ENCODE assay signal across 7 cellular contexts in genomic region chr11:13338437-13339069, GRCh38.
DNase-seq lines count a peak whose midpoint lies in the region; ATAC-seq lines count a peak whose summit lies in the region.

No MANE protein-coding gene starts in this region.

- peak overlapping the region; percentile 65 for H3K4me3 Mint-ChIP-seq in T-helper 2 cell treated with Interferon-gamma antibody and Interleukin-4, amounts not matched to agents 5 μg/mL and 100 μg/mL, for 36 hours
- peak overlapping the region; percentile 75 for H3K4me3 Mint-ChIP-seq in stimulated activated naive CD8-positive, alpha-beta T cell treated with anti-CD3 and anti-CD28 coated beads, Interleukin-15, Interleukin-2, amounts not matched to agents 100 ng/mL and 50 ng/mL, for 24 hours

- H3K4me1 Mint-ChIP-seq in T-helper 2 cell treated with Interferon-gamma antibody and Interleukin-4, amounts not matched to agents 5 μg/mL and 100 μg/mL, for 36 hours (ENCODE audit: low read depth) = peaks cover 31% of the 10 kb centered on the region
- peaks cover 73% of the 10 kb centered on the region for H3K4me1 Mint-ChIP-seq in stimulated activated naive CD8-positive, alpha-beta T cell treated with anti-CD3 and anti-CD28 coated beads, Interleukin-15, Interleukin-2, amounts not matched to agents 100 ng/mL and 50 ng/mL, for 24 hours (ENCODE audit: low read depth)

- H3K36me3 Mint-ChIP-seq in T-helper 2 cell treated with Interferon-gamma antibody and Interleukin-4, amounts not matched to agents 5 μg/mL and 100 μg/mL, for 36 hours (ENCODE audit: low read depth) = no peaks in the 10 kb centered on the region
- H3K36me3 Mint-ChIP-seq in stimulated activated naive CD8-positive, alpha-beta T cell treated with anti-CD3 and anti-CD28 coated beads, Interleukin-15, Interleukin-2, amounts not matched to agents 100 ng/mL and 50 ng/mL, for 24 hours (ENCODE audit: low read depth) = peaks cover 9% of the 10 kb centered on the region

- H3K27me3 Mint-ChIP-seq in T-helper 2 cell treated with Interferon-gamma antibody and Interleukin-4, amounts not matched to agents 5 μg/mL and 100 μg/mL, for 36 hours (ENCODE audit: low read depth) = no peaks in the 10 kb centered on the region
- no peaks in the 10 kb centered on the region for H3K27me3 Mint-ChIP-seq in stimulated activated naive CD8-positive, alpha-beta T cell treated with anti-CD3 and anti-CD28 coated beads, Interleukin-15, Interleukin-2, amounts not matched to agents 100 ng/mL and 50 ng/mL, for 24 hours

- ATAC-seq in HG03520 (IDR thresholded peaks at IDR 0.05; ENCODE audit: unreplicated experiment) = no peak

- peak overlapping the region; percentile 67 for H3K27ac Mint-ChIP-seq in T-helper 2 cell treated with Interferon-gamma antibody and Interleukin-4, amounts not matched to agents 5 μg/mL and 100 μg/mL, for 36 hours
- H3K27ac Mint-ChIP-seq in stimulated activated naive CD8-positive, alpha-beta T cell treated with anti-CD3 and anti-CD28 coated beads, Interleukin-15, Interleukin-2, amounts not matched to agents 100 ng/mL and 50 ng/mL, for 24 hours = peak overlapping the region; percentile 84

- H3K9me3 Mint-ChIP-seq in T-helper 2 cell treated with Interferon-gamma antibody and Interleukin-4, amounts not matched to agents 5 μg/mL and 100 μg/mL, for 36 hours = no peaks in the 10 kb centered on the region
- no peaks in the 10 kb centered on the region for H3K9me3 Mint-ChIP-seq in stimulated activated naive CD8-positive, alpha-beta T cell treated with anti-CD3 and anti-CD28 coated beads, Interleukin-15, Interleukin-2, amounts not matched to agents 100 ng/mL and 50 ng/mL, for 24 hours

- peak; percentile 57 for DNase-seq in HCEC 1CT
- peak; percentile 20 for DNase-seq in T-helper 2 cell treated with Interferon-gamma antibody and Interleukin-4, amounts not matched to agents 5 μg/mL and 100 μg/mL, for 36 hours (ENCODE audit: low spot score)
- DNase-seq in fibroblast of peridontal ligament (ENCODE audit: extremely low read depth) = peak; percentile 67
- DNase-seq in amygdala (lab: John Stamatoyannopoulos, UW) = no peak
- no peak for DNase-seq in DMS153 treated with DMSO at 0.1 percent for 48 hours (lab: John Stamatoyannopoulos, UW; ENCODE audit: unreplicated experiment)

Comparison
In these comparisons a context has a peak if more than half of its experiments do, and no peak if none do; other contexts are left out.
1. DNase-seq: peak in HCEC 1CT (single experiment), T-helper 2 cell treated with Interferon-gamma antibody and Interleukin-4, amounts not matched to agents 5 μg/mL and 100 μg/mL, for 36 hours (single experiment) and fibroblast of peridontal ligament (single experiment); none in amygdala (0 of 56) and DMS153 treated with DMSO at 0.1 percent for 48 hours (single experiment).